8 cellular contexts compared by ENCODE assay signal in genomic region chr5:43066231-43066798, GRCh38. TPM values are rescaled to one million over a fixed set of nuclear protein-coding genes. Genes with fewer than 3 reads are reported as not detected.
DNase-seq lines count a peak whose midpoint lies in the region; ATAC-seq and TF ChIP-seq lines count a peak whose summit lies in the region.

No MANE protein-coding gene starts in this region.

- CTCF ChIA-PET in AG04450 (lab: Charles Lee) = interaction anchor here (0.8 to 1.8 kb wide), 3 partner anchors 39 to 158 kb away, joined by 4 to 19 read pairs (median 5); no protein-coding TSS in a partner anchor

- peaks cover 0 to 5% of the 10 kb centered on the region in 2 donors for H3K4me1 ChIP-seq in esophagus (ENCODE audit: control insufficient read depth in 2 of 2, insufficient read depth in 2 of 2, low read length in 1 of 2)
- peaks cover 17% of the 10 kb centered on the region for H3K4me1 ChIP-seq in mucosa of stomach (ENCODE audit: control insufficient read depth, insufficient read depth, low read length)

- no peak for DNase-seq in AG04450 (ENCODE audit: low read depth, low spot score)
- DNase-seq in NCI-H774 (lab: John Stamatoyannopoulos, UW) = peak; percentile 80
- peak; percentile 82 for DNase-seq in activated T-cell treated with anti-CD3 and anti-CD28 coated beads, Interleukin-2, amount 50 U/mL, for 1 hour
- DNase-seq in stimulated activated CD8-positive, alpha-beta memory T cell treated with anti-CD3 and anti-CD28 coated beads, Interleukin-4, amount 100 ng/mL, for 48 hours = peak; percentile 78

- peaks cover 1 to 6% of the 10 kb centered on the region in 2 donors for H3K36me3 ChIP-seq in esophagus (ENCODE audit: control insufficient read depth in 2 of 2, insufficient read depth in 2 of 2, low read length in 1 of 2)
- H3K36me3 ChIP-seq in mucosa of stomach (ENCODE audit: control insufficient read depth, insufficient read depth, low read length) = no peaks in the 10 kb centered on the region

- H3K27me3 ChIP-seq in AG04450 (ENCODE audit: control insufficient read depth, insufficient read depth, low read length) (no peaks in the 10 kb centered on the region), esophagus (ENCODE audit: control insufficient read depth in 1 of 2, insufficient read depth in 2 of 2, low read length in 2 of 2) (no peaks in the 10 kb centered on the region), mucosa of stomach (ENCODE audit: control insufficient read depth, insufficient read depth, low read length) (no peaks in the 10 kb centered on the region)

- no peak for TF ChIP-seq CTCF in AG04450 (IDR thresholded peaks at IDR 0.05; ENCODE audit: low read depth, low read length)

- POLR2A ChIA-PET in AG04450 (lab: Yijun Ruan, JAX) = interaction anchor here (0.8 to 2.5 kb wide), 6 partner anchors 24 to 154 kb away, joined by 3 to 20 read pairs (median 13); partner anchors contain the start of gene ZNF131

- H3K9me3 ChIP-seq in AG04450 (ENCODE audit: control insufficient read depth, insufficient read depth, low read length) = no peaks in the 10 kb centered on the region
- H3K9me3 ChIP-seq in esophagus (ENCODE audit: control insufficient read depth in 2 of 2, insufficient read depth in 1 of 2, low read depth in 1 of 2, low read length in 1 of 2) = no peaks in the 10 kb centered on the region
- no peaks in the 10 kb centered on the region for H3K9me3 ChIP-seq in mucosa of stomach (ENCODE audit: control insufficient read depth, low read length)

- H3K4me3 ChIP-seq in AG04450 (ENCODE audit: low read depth, low read length) (peak overlapping the region; percentile 92), esophagus (ENCODE audit: low read depth in 1 of 2, low read length in 2 of 2) (peak overlapping the region; percentile 81 to 94), mucosa of stomach (ENCODE audit: low read length) (peak overlapping the region; percentile 96)

- in situ Hi-C loops in GM18951 (cut with MboI; ENCODE audit: low sequenced_read_pairs, unreplicated experiment) = no loop called here

- H3K27ac ChIP-seq in AG04450 (ENCODE audit: low read depth, low read length) (peak overlapping the region; percentile 96), esophagus (ENCODE audit: low read depth in 2 of 2, low read length in 1 of 2) (peak overlapping the region; percentile 98 to 100)

- TF ChIP-seq POLR2A in GM18951 (IDR thresholded peaks at IDR 0.05; ENCODE audit: extremely low read depth, insufficient read depth, insufficient read length) = peak; percentile 55

- WGBS in esophagus, 2 donors = 0% methylated on average over 47 to 57 of the region's 57 CpGs

- H3K9ac ChIP-seq in mucosa of stomach (ENCODE audit: low read length) = peak overlapping the region; percentile 100

- peak; percentile 4 for ATAC-seq in HG03378 (IDR thresholded peaks at IDR 0.05; ENCODE audit: unreplicated experiment)

RNA-seq across cellular contexts. Expression of gene ANXA2R, which starts 26.2 kb away (rescaled TPM):
- polyA plus RNA-seq in AG04450 (2011; rRNA removed) (3.7 and 4.9 TPM in 2 replicates), esophagus (1 to 10 TPM; 2.3 to 2.4 TPM)
- 4.3 and 4.6 TPM in 2 replicates for polyA minus RNA-seq in AG04450 (2011; rRNA and poly(A)+ RNA removed)

RNA-seq across cellular contexts. Expression of gene ZNF131, which starts 54.4 kb away (rescaled TPM):
- polyA plus RNA-seq in AG04450 (2011; rRNA removed) (30.4 and 42.5 TPM in 2 replicates), esophagus (10 to 100 TPM; 15.5 to 34.4 TPM)
- 32.5 and 37.4 TPM in 2 replicates for polyA minus RNA-seq in AG04450 (2011; rRNA and poly(A)+ RNA removed)
